25 cellular contexts compared by ENCODE assay signal in genomic region chr4:69970071-69970470, GRCh38. TPM values are rescaled to one million over a fixed set of nuclear protein-coding genes. Genes with fewer than 3 reads are reported as not detected.
DNase-seq lines count a peak whose midpoint lies in the region; ATAC-seq, FAIRE-seq and TF ChIP-seq lines count a peak whose summit lies in the region.
"Had no signal": no experiment of that assay in that cellular context is flagged by ENCODE, and none has a peak within 500 bp of the region (broad histone marks: within the 10 kb centered on the region; RNA-seq: fewer than 3 reads in every experiment).

No MANE protein-coding gene starts in this region.

- 16% methylated on average over 1 of the region's 1 CpG for WGBS in HepG2 (ENCODE audit: low lambda C conversion rate)
- 11% methylated on average over 1 of the region's 1 CpG for WGBS in right lobe of liver (ENCODE audit: insufficient coverage, low coverage, low lambda C conversion rate, missing lambda C conversion rate)
- WGBS in pancreas, 2 donors: 68 to 82% methylated on average over 1 of the region's 1 CpG

- H3K36me3 ChIP-seq in HepG2 (replicated peaks in 1 of 2; ENCODE audit: control insufficient read depth in 1 of 2, insufficient read depth in 2 of 2, low read length in 2 of 2) (no peaks in the 10 kb centered on the region), right lobe of liver (no peaks in the 10 kb centered on the region), adipocyte (ENCODE audit: control insufficient read depth, insufficient read depth, low read length, severe bottlenecking) (no peaks in the 10 kb centered on the region), pancreas (no peaks in the 10 kb centered on the region)
- H3K36me3 ChIP-seq: BLaER1 treated with 17β-estradiol and CSF1 and Interleukin-3, amounts not matched to agents 10 nM and 100 nM; Peyer's patch had no signal

- H3K79me2 ChIP-seq in HepG2 (ENCODE audit: insufficient read depth, low read length): no peaks in the 10 kb centered on the region

- no peaks in the 10 kb centered on the region; a peak in 1 of 5 replicates for H3K27me3 ChIP-seq in HepG2 (ENCODE audit: control insufficient read depth in 1 of 2, insufficient read depth in 2 of 2, low read length in 2 of 2)
- H3K27me3 ChIP-seq in right lobe of liver: no peaks in the 10 kb centered on the region
- no peaks in the 10 kb centered on the region for H3K27me3 ChIP-seq in adipocyte (replicated peaks; ENCODE audit: control insufficient read depth, insufficient read depth, low read length)
- H3K27me3 ChIP-seq in pancreas: no peaks in the 10 kb centered on the region
- H3K27me3 ChIP-seq: BLaER1 treated with 17β-estradiol and CSF1 and Interleukin-3, amounts not matched to agents 10 nM and 100 nM; Peyer's patch had no signal

- H2AFZ ChIP-seq in HepG2 (ENCODE audit: low read length): no peak overlapping the region
- H2AFZ ChIP-seq: GM23338 had no signal

- H3K4me3 ChIP-seq in HepG2 (replicated peaks in 1 of 3; ENCODE audit: insufficient read depth in 1 of 3, low read depth in 2 of 3, low read length in 3 of 3) (no peak overlapping the region), right lobe of liver (no peak overlapping the region), adipocyte (ENCODE audit: low read length) (no peak overlapping the region), pancreas (no peak overlapping the region)
- H3K4me3 ChIP-seq: BLaER1 treated with 17β-estradiol and CSF1 and Interleukin-3, amounts not matched to agents 10 nM and 100 nM; GM23338; Peyer's patch had no signal

- FAIRE-seq in HepG2 (lab: Jason Lieb, UNC) (peak; percentile 28), pancreas (lab: Jason Lieb, UNC) (no peak)
- FAIRE-seq: GM12891 had no signal

- no peak for TF ChIP-seq POLR2A in HepG2 (IDR thresholded peaks at IDR 0.05; ENCODE audit: insufficient read depth in 1 of 2, low read depth in 2 of 2, low read length in 2 of 2)
- no peak for TF ChIP-seq POLR2A in right lobe of liver (IDR thresholded peaks at IDR 0.05)

- in situ Hi-C loops in HepG2 (cut with HindIII; ENCODE audit: extremely low pct_ligation_motif_present, low pct_unique_long_range_greater_than_20kb): no loop called here

- POLR2A ChIA-PET in HepG2 (lab: Yijun Ruan, JAX): no interaction called here

- intact Hi-C loops in HepG2 (cut with micrococcal nuclease; ENCODE audit: unreplicated experiment): loop anchor here (1.0 kb wide), 1 partner anchor 213 kb away; no protein-coding TSS in a partner anchor
- intact Hi-C loops in right lobe of liver (cut with DNase I): no loop called here
- intact Hi-C loops in pancreas (cut with DNase I): no loop called here

- BruUV-seq in HepG2 (replicated peaks; lab: Mats Ljungman, UMichigan): no TSS peak

- H3K4me2 ChIP-seq in HepG2 (ENCODE audit: low read depth, low read length): no peak overlapping the region
- H3K4me2 ChIP-seq: BLaER1 treated with 17β-estradiol and CSF1 and Interleukin-3, amounts not matched to agents 10 nM and 100 nM; GM23338 had no signal

- ATAC-seq in HepG2 (peak; percentile 94), right lobe of liver (no peak), GM21723 (IDR thresholded peaks at IDR 0.05; ENCODE audit: unreplicated experiment) (no peak), pancreas (no peak)
- ATAC-seq: GM23338, SK-N-SH treated with all-trans-retinoic acid at 6 μM for 48 hours had no signal

- TF ChIP-seq CTCF in HepG2 (CRISPR knock-in tag; IDR thresholded peaks at IDR 0.05) (no peak), right lobe of liver (IDR thresholded peaks at IDR 0.05) (no peak), pancreas (IDR thresholded peaks at IDR 0.05) (no peak)

- peak; percentile 63 for DNase-seq in HepG2 (ENCODE audit: low spot score)
- DNase-seq in right lobe of liver: no peak
- peak; percentile 52 for DNase-seq in adipocyte (ENCODE audit: low read depth)
- peak; percentile 41 for DNase-seq in fibroblast of peridontal ligament (ENCODE audit: extremely low read depth)
- DNase-seq in nucleus accumbens (lab: John Stamatoyannopoulos, UW): no peak
- DNase-seq in pancreas: no peak
- DNase-seq in LoVo (ENCODE audit: low spot score): no peak
- DNase-seq: 8988T; CD4-positive, alpha-beta memory T cell; HCEC 1CT; MM.1S; NCI-H1092 treated with DMSO at 0.1 percent for 48 hours; NCI-H146; NCI-H2029; NCI-H2227 treated with DMSO at 0.1 percent for 48 hours; NCI-H510A; NCI-H774; Peyer's patch had no signal

- H3K9me3 ChIP-seq in HepG2 (ENCODE audit: low read length) (no peaks in the 10 kb centered on the region), right lobe of liver (no peaks in the 10 kb centered on the region), adipocyte (ENCODE audit: control insufficient read depth, low read length) (no peaks in the 10 kb centered on the region), pancreas (no peaks in the 10 kb centered on the region)
- H3K9me3 ChIP-seq: BLaER1 treated with 17β-estradiol and CSF1 and Interleukin-3, amounts not matched to agents 10 nM and 100 nM; Peyer's patch had no signal

- no peak for TF ChIP-seq RAD21 in HepG2 (CRISPR knock-in tag; IDR thresholded peaks at IDR 0.05)

- no peaks in the 10 kb centered on the region for H4K20me1 ChIP-seq in HepG2 (ENCODE audit: insufficient read depth, low read length)
- H4K20me1 ChIP-seq: BLaER1 treated with 17β-estradiol and CSF1 and Interleukin-3, amounts not matched to agents 10 nM and 100 nM had no signal

- CTCF ChIA-PET in HepG2 (lab: Yijun Ruan, JAX; ENCODE audit: low intra/inter-chr PET ratio, low total read pairs): no interaction called here

- H3K9ac ChIP-seq in HepG2 (ENCODE audit: insufficient read depth, low read depth, low read length) (no peak overlapping the region), adipocyte (ENCODE audit: low read length) (no peak overlapping the region)
- H3K9ac ChIP-seq: BLaER1 treated with 17β-estradiol and CSF1 and Interleukin-3, amounts not matched to agents 10 nM and 100 nM had no signal

- H3K27ac ChIP-seq in HepG2 (ENCODE audit: extremely low read length, insufficient read depth, low read length) (peak overlapping the region; percentile 19), right lobe of liver (no peak overlapping the region), pancreas (no peak overlapping the region)
- H3K27ac ChIP-seq: BLaER1 treated with 17β-estradiol and CSF1 and Interleukin-3, amounts not matched to agents 10 nM and 100 nM; Peyer's patch had no signal

- peak; percentile 22 to 45; a peak in 2 of 4 replicates for TF ChIP-seq EP300 in HepG2 (IDR thresholded peaks at IDR 0.05; ENCODE audit: low read depth in 2 of 2, low read length in 2 of 2)
- TF ChIP-seq EP300 in HepG2 (CRISPR knock-in tag; IDR thresholded peaks at IDR 0.05; ENCODE audit: borderline replicate concordance): no peak

- peaks cover 14% of the 10 kb centered on the region for H3K4me1 ChIP-seq in HepG2 (ENCODE audit: insufficient read depth, low read length)
- H3K4me1 ChIP-seq in right lobe of liver: no peaks in the 10 kb centered on the region
- H3K4me1 ChIP-seq in adipocyte (ENCODE audit: control insufficient read depth, insufficient read depth, low read length): no peaks in the 10 kb centered on the region
- H3K4me1 ChIP-seq in pancreas: no peaks in the 10 kb centered on the region
- H3K4me1 ChIP-seq: Peyer's patch had no signal

RNA-seq across cellular contexts. Expression of gene CSN2, which starts 4.5 kb away (rescaled TPM):
- not detected in 2 replicates for total RNA-seq in HepG2 (2016; rRNA removed; fragmentation: Illumina TruSeq; extraction: Trizol)
- total RNA-seq in HepG2 (2016; cell fraction: cytosol; rRNA removed; fragmentation: Illumina TruSeq; extraction: Trizol; ENCODE audit: low read depth): not detected in 2 replicates
- total RNA-seq in HepG2 (2016; cell fraction: insoluble cytoplasmic fraction; rRNA removed; fragmentation: Illumina TruSeq; extraction: Trizol): not detected in 2 replicates
- not detected in 2 replicates for total RNA-seq in HepG2 (2016; cell fraction: membrane; rRNA removed; fragmentation: Illumina TruSeq; extraction: Trizol)
- total RNA-seq in HepG2 (2016; cell fraction: nucleus; rRNA removed; fragmentation: Illumina TruSeq; extraction: Trizol): not detected in 2 replicates
- 0.15 TPM in 1 of 2 replicates, not detected in the other for polyA plus RNA-seq in HepG2 (2011; rRNA removed)
- 0.15 TPM in 1 of 2 replicates, not detected in the other for polyA plus RNA-seq in HepG2 (2011; cell fraction: cytosol; rRNA removed)
- 0.21 and 0.29 TPM in 2 replicates for polyA plus RNA-seq in HepG2 (2011; cell fraction: nucleus; rRNA removed)
- 0.31 TPM in 1 of 2 replicates, not detected in the other for polyA plus RNA-seq in HepG2 (2012)
- polyA plus RNA-seq in HepG2 (2016; cell fraction: cytosol; fragmentation: Illumina TruSeq; extraction: Trizol; ENCODE audit: low read depth): not detected in 2 replicates
- not detected in 2 replicates for polyA plus RNA-seq in HepG2 (2016; cell fraction: insoluble cytoplasmic fraction; fragmentation: Illumina TruSeq; extraction: Trizol; ENCODE audit: low read depth)
- polyA plus RNA-seq in HepG2 (2016; cell fraction: membrane; fragmentation: Illumina TruSeq; extraction: Trizol; ENCODE audit: low read depth): not detected in 2 replicates
- not detected in 2 replicates for polyA plus RNA-seq in HepG2 (2016; cell fraction: nucleus; fragmentation: Illumina TruSeq; extraction: Trizol; ENCODE audit: insufficient read depth, low read depth)
- polyA minus RNA-seq in HepG2 (2011; rRNA and poly(A)+ RNA removed; ENCODE audit: low replicate concordance): not detected in 2 replicates
- polyA minus RNA-seq in HepG2 (2011; cell fraction: cytosol; rRNA and poly(A)+ RNA removed): not detected in 2 replicates
- polyA minus RNA-seq in HepG2 (2011; cell fraction: nucleus; rRNA and poly(A)+ RNA removed): not detected in 2 replicates
- not detected for total RNA-seq in right lobe of liver
- not detected for total RNA-seq in pancreas
- polyA plus RNA-seq in pancreas: not detected
- total RNA-seq: CD4-positive, alpha-beta memory T cell; G401; GM23338; LHCN-M2; Peyer's patch had no signal
- polyA plus RNA-seq: CD4-positive, alpha-beta memory T cell; GM23338 had no signal

RNA-seq across cellular contexts. Expression of gene STATH, which starts 25.7 kb away (rescaled TPM):
- total RNA-seq in HepG2 (2016; rRNA removed; fragmentation: Illumina TruSeq; extraction: Trizol) (not detected in 2 replicates), right lobe of liver (not detected), pancreas (not detected)
- not detected in 2 replicates for total RNA-seq in HepG2 (2016; cell fraction: cytosol; rRNA removed; fragmentation: Illumina TruSeq; extraction: Trizol; ENCODE audit: low read depth)
- total RNA-seq in HepG2 (2016; cell fraction: insoluble cytoplasmic fraction; rRNA removed; fragmentation: Illumina TruSeq; extraction: Trizol): not detected in 2 replicates
- not detected in 2 replicates for total RNA-seq in HepG2 (2016; cell fraction: membrane; rRNA removed; fragmentation: Illumina TruSeq; extraction: Trizol)
- not detected in 2 replicates for total RNA-seq in HepG2 (2016; cell fraction: nucleus; rRNA removed; fragmentation: Illumina TruSeq; extraction: Trizol)
- polyA plus RNA-seq in HepG2 (2011; rRNA removed) (not detected in 2 replicates), pancreas (not detected)
- not detected in 2 replicates for polyA plus RNA-seq in HepG2 (2011; cell fraction: cytosol; rRNA removed)
- not detected in 2 replicates for polyA plus RNA-seq in HepG2 (2011; cell fraction: nucleus; rRNA removed)
- polyA plus RNA-seq in HepG2 (2012): not detected in 2 replicates
- polyA plus RNA-seq in HepG2 (2016; cell fraction: cytosol; fragmentation: Illumina TruSeq; extraction: Trizol; ENCODE audit: low read depth): not detected in 2 replicates
- polyA plus RNA-seq in HepG2 (2016; cell fraction: insoluble cytoplasmic fraction; fragmentation: Illumina TruSeq; extraction: Trizol; ENCODE audit: low read depth): not detected in 2 replicates
- polyA plus RNA-seq in HepG2 (2016; cell fraction: membrane; fragmentation: Illumina TruSeq; extraction: Trizol; ENCODE audit: low read depth): not detected in 2 replicates
- polyA plus RNA-seq in HepG2 (2016; cell fraction: nucleus; fragmentation: Illumina TruSeq; extraction: Trizol; ENCODE audit: insufficient read depth, low read depth): not detected in 2 replicates
- polyA minus RNA-seq in HepG2 (2011; rRNA and poly(A)+ RNA removed; ENCODE audit: low replicate concordance): not detected in 2 replicates
- polyA minus RNA-seq in HepG2 (2011; cell fraction: cytosol; rRNA and poly(A)+ RNA removed): not detected in 2 replicates
- not detected in 2 replicates for polyA minus RNA-seq in HepG2 (2011; cell fraction: nucleus; rRNA and poly(A)+ RNA removed)
- total RNA-seq: CD4-positive, alpha-beta memory T cell; G401; GM23338; LHCN-M2; Peyer's patch had no signal
- polyA plus RNA-seq: CD4-positive, alpha-beta memory T cell; GM23338 had no signal

RNA-seq across cellular contexts. Expression of gene CSN1S1, which starts 39.2 kb away (rescaled TPM):
- total RNA-seq in HepG2 (2016; rRNA removed; fragmentation: Illumina TruSeq; extraction: Trizol) (not detected in 2 replicates), right lobe of liver (not detected), pancreas (1 to 10 TPM in 2 of 6 donors, not detected in 4; 1.3 to 3.4 TPM)
- total RNA-seq in HepG2 (2016; cell fraction: cytosol; rRNA removed; fragmentation: Illumina TruSeq; extraction: Trizol; ENCODE audit: low read depth): not detected in 2 replicates
- total RNA-seq in HepG2 (2016; cell fraction: insoluble cytoplasmic fraction; rRNA removed; fragmentation: Illumina TruSeq; extraction: Trizol): not detected in 2 replicates
- not detected in 2 replicates for total RNA-seq in HepG2 (2016; cell fraction: membrane; rRNA removed; fragmentation: Illumina TruSeq; extraction: Trizol)
- total RNA-seq in HepG2 (2016; cell fraction: nucleus; rRNA removed; fragmentation: Illumina TruSeq; extraction: Trizol): not detected in 2 replicates
- polyA plus RNA-seq in HepG2 (2011; rRNA removed) (not detected in 2 replicates), pancreas (under 1 TPM in 1 of 2 donors, not detected in 1; 0.19 TPM)
- polyA plus RNA-seq in HepG2 (2011; cell fraction: cytosol; rRNA removed): 0.12 TPM in 1 of 2 replicates, not detected in the other
- not detected in 2 replicates for polyA plus RNA-seq in HepG2 (2011; cell fraction: nucleus; rRNA removed)
- not detected in 2 replicates for polyA plus RNA-seq in HepG2 (2012)
- polyA plus RNA-seq in HepG2 (2016; cell fraction: cytosol; fragmentation: Illumina TruSeq; extraction: Trizol; ENCODE audit: low read depth): not detected in 2 replicates
- polyA plus RNA-seq in HepG2 (2016; cell fraction: insoluble cytoplasmic fraction; fragmentation: Illumina TruSeq; extraction: Trizol; ENCODE audit: low read depth): not detected in 2 replicates
- not detected in 2 replicates for polyA plus RNA-seq in HepG2 (2016; cell fraction: membrane; fragmentation: Illumina TruSeq; extraction: Trizol; ENCODE audit: low read depth)
- polyA plus RNA-seq in HepG2 (2016; cell fraction: nucleus; fragmentation: Illumina TruSeq; extraction: Trizol; ENCODE audit: insufficient read depth, low read depth): not detected in 2 replicates
- not detected in 2 replicates for polyA minus RNA-seq in HepG2 (2011; rRNA and poly(A)+ RNA removed; ENCODE audit: low replicate concordance)
- not detected in 2 replicates for polyA minus RNA-seq in HepG2 (2011; cell fraction: cytosol; rRNA and poly(A)+ RNA removed)
- not detected in 2 replicates for polyA minus RNA-seq in HepG2 (2011; cell fraction: nucleus; rRNA and poly(A)+ RNA removed)
- total RNA-seq: CD4-positive, alpha-beta memory T cell; G401; GM23338; LHCN-M2; Peyer's patch had no signal
- polyA plus RNA-seq: CD4-positive, alpha-beta memory T cell had no signal

RNA-seq across cellular contexts. Expression of gene HTN3, which starts 58.2 kb away (rescaled TPM):
- total RNA-seq in HepG2 (2016; rRNA removed; fragmentation: Illumina TruSeq; extraction: Trizol) (not detected in 2 replicates), right lobe of liver (not detected), pancreas (not detected)
- not detected in 2 replicates for total RNA-seq in HepG2 (2016; cell fraction: cytosol; rRNA removed; fragmentation: Illumina TruSeq; extraction: Trizol; ENCODE audit: low read depth)
- not detected in 2 replicates for total RNA-seq in HepG2 (2016; cell fraction: insoluble cytoplasmic fraction; rRNA removed; fragmentation: Illumina TruSeq; extraction: Trizol)
- not detected in 2 replicates for total RNA-seq in HepG2 (2016; cell fraction: membrane; rRNA removed; fragmentation: Illumina TruSeq; extraction: Trizol)
- total RNA-seq in HepG2 (2016; cell fraction: nucleus; rRNA removed; fragmentation: Illumina TruSeq; extraction: Trizol): not detected in 2 replicates
- polyA plus RNA-seq in HepG2 (2011; rRNA removed) (not detected in 2 replicates), pancreas (not detected)
- polyA plus RNA-seq in HepG2 (2011; cell fraction: cytosol; rRNA removed): not detected in 2 replicates
- polyA plus RNA-seq in HepG2 (2011; cell fraction: nucleus; rRNA removed): not detected in 2 replicates
- not detected in 2 replicates for polyA plus RNA-seq in HepG2 (2012)
- not detected in 2 replicates for polyA plus RNA-seq in HepG2 (2016; cell fraction: cytosol; fragmentation: Illumina TruSeq; extraction: Trizol; ENCODE audit: low read depth)
- not detected in 2 replicates for polyA plus RNA-seq in HepG2 (2016; cell fraction: insoluble cytoplasmic fraction; fragmentation: Illumina TruSeq; extraction: Trizol; ENCODE audit: low read depth)
- polyA plus RNA-seq in HepG2 (2016; cell fraction: membrane; fragmentation: Illumina TruSeq; extraction: Trizol; ENCODE audit: low read depth): not detected in 2 replicates
- polyA plus RNA-seq in HepG2 (2016; cell fraction: nucleus; fragmentation: Illumina TruSeq; extraction: Trizol; ENCODE audit: insufficient read depth, low read depth): not detected in 2 replicates
- polyA minus RNA-seq in HepG2 (2011; rRNA and poly(A)+ RNA removed; ENCODE audit: low replicate concordance): not detected in 2 replicates
- not detected in 2 replicates for polyA minus RNA-seq in HepG2 (2011; cell fraction: cytosol; rRNA and poly(A)+ RNA removed)
- not detected in 2 replicates for polyA minus RNA-seq in HepG2 (2011; cell fraction: nucleus; rRNA and poly(A)+ RNA removed)
- total RNA-seq: CD4-positive, alpha-beta memory T cell; G401; GM23338; LHCN-M2; Peyer's patch had no signal
- polyA plus RNA-seq: CD4-positive, alpha-beta memory T cell; GM23338 had no signal

Comparison
In these comparisons a context has a peak if more than half of its experiments do, and no peak if none do; other contexts are left out.
1. DNase-seq: peak in HepG2 (single experiment), adipocyte (single experiment) and fibroblast of peridontal ligament (single experiment); none in right lobe of liver (0 of 3), nucleus accumbens (0 of 56), pancreas (0 of 6) and LoVo (single experiment).